Comparison of ENCODE assay signal across 19 cellular contexts in genomic region chr5:66974256-66974655, GRCh38.
A peak's percentile ranks its signal among the peaks of the same experiment; 100 is the strongest.
DNase-seq lines count a peak whose midpoint lies in the region; ATAC-seq lines count a peak whose summit lies in the region.
"Had no signal": no experiment of that assay in that cellular context is flagged by ENCODE, and none has a peak within 500 bp of the region (broad histone marks: within the 10 kb centered on the region; RNA-seq: fewer than 3 reads in every experiment).

No MANE protein-coding gene starts in this region.

- no peak for ATAC-seq in stimulated activated naive CD8-positive, alpha-beta T cell treated with anti-CD3 and anti-CD28 coated beads, Interleukin-15, Interleukin-2, amounts not matched to agents 100 U/mL and 50 U/mL, for 24 hours

- DNase-seq in ELR (ENCODE audit: low read depth) = peak; percentile 28
- DNase-seq in HT1080 (ENCODE audit: low read depth) = peak; percentile 27
- peak; percentile 32 for DNase-seq in dedifferentiated amniotic fluid mesenchymal stem cell (ENCODE audit: extremely low spot score)
- no peak for DNase-seq in stimulated activated naive CD8-positive, alpha-beta T cell treated with anti-CD3 and anti-CD28 coated beads, Interleukin-15, Interleukin-2, amounts not matched to agents 100 U/mL and 50 U/mL, for 24 hours
- DNase-seq in hepatic stellate cell (ENCODE audit: low spot score) = no peak
- DNase-seq in NCI-H1417 treated with DMSO at 0.1 percent for 48 hours (lab: John Stamatoyannopoulos, UW) = no peak
- no peak for DNase-seq in NK-92 treated with Interleukin-12 subunit alpha and Interleukin-12 subunit beta, amount 100 ng/mL, for 24 hours (lab: John Stamatoyannopoulos, UW)
- DNase-seq: CD4-positive, alpha-beta T cell; COR-L47; DMS53; EL; GF-D8; KG1; MG63; NCI-H1105 treated with DMSO at 0.1 percent for 48 hours; NCI-H2029; NCI-H446 treated with DMSO at 0.1 percent for 48 hours; NCI-H526; SIG-M5 had no signal

Comparison
In these comparisons a context has a peak if more than half of its experiments do, and no peak if none do; other contexts are left out.
1. DNase-seq: peak in ELR (single experiment), HT1080 (single experiment) and dedifferentiated amniotic fluid mesenchymal stem cell (single experiment); none in stimulated activated naive CD8-positive, alpha-beta T cell treated with anti-CD3 and anti-CD28 coated beads, Interleukin-15, Interleukin-2, amounts not matched to agents 100 U/mL and 50 U/mL, for 24 hours (single experiment), hepatic stellate cell (single experiment), NCI-H1417 treated with DMSO at 0.1 percent for 48 hours (single experiment) and NK-92 treated with Interleukin-12 subunit alpha and Interleukin-12 subunit beta, amount 100 ng/mL, for 24 hours (single experiment).